ENCODE assay signal across 11 cellular contexts in the genomic region with DNA sequence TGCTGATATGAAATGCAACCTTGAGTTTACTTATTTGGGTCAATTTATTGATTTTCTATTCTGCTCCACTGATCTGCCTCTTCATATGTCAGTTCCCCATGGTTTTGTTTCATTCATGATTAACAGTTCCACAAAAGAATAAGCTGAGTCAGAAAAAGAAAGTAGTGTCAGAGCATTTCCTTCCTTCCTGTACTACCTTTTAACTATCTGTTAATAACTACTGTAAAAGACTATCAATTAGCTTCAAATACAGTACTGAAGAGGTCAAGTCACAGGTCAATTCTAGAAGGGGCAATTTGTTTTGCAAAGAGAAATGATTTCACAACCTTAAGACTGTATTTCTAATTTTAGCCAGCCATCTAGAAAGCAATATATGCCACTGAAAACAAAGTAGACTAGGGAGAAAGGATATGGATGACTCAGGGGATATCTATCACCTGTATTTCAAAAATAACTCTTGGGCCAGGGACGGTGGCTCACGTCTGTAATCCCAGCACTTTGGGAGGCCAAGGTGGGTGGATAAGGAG.
DNase-seq lines count a peak whose midpoint lies in the region; ATAC-seq and TF ChIP-seq lines count a peak whose summit lies in the region.
"Had no signal": no experiment of that assay in that cellular context is flagged by ENCODE, and none has a peak within 500 bp of the region (broad histone marks: within the 10 kb centered on the region; RNA-seq: fewer than 3 reads in every experiment).

No MANE protein-coding gene starts in this region.

- DNase-seq in fibroblast of pulmonary artery (ENCODE audit: low read depth), result peak; percentile 17
- no peak for DNase-seq in effector CD4-positive, alpha-beta T cell
- no peak for DNase-seq in activated naive CD8-positive, alpha-beta T cell treated with anti-CD3 and anti-CD28 coated beads, Interleukin-2, amount 50 U/mL, for 24 hours
- no peak for DNase-seq in T-cell
- DNase-seq in C1 segment of cervical spinal cord (lab: John Stamatoyannopoulos, UW), result no peak
- DNase-seq: activated T-cell treated with anti-CD3 and anti-CD28 coated beads, Interleukin-2, amount 50 U/mL, for 1 hour; NCI-H524; transverse colon had no signal

- H3K4me1 Mint-ChIP-seq in activated naive CD8-positive, alpha-beta T cell treated with anti-CD3 and anti-CD28 coated beads, Interleukin-2, amount 50 U/mL, for 24 hours, result peaks cover 18% of the 10 kb centered on the region
- H3K4me1 Mint-ChIP-seq in T-cell, result peaks cover 17 to 34% (median 25%) of the 10 kb centered on the region in 3 donors

- ATAC-seq in GM18517 (IDR thresholded peaks at IDR 0.05; ENCODE audit: unreplicated experiment) (peak; percentile 74), GM21529 (IDR thresholded peaks at IDR 0.05; ENCODE audit: unreplicated experiment) (peak; percentile 74), HG03469 (IDR thresholded peaks at IDR 0.05; ENCODE audit: unreplicated experiment) (peak; percentile 73), T-cell (replicated peaks in 1 of 4) (no peak)
- no peak for ATAC-seq in activated naive CD8-positive, alpha-beta T cell treated with anti-CD3 and anti-CD28 coated beads, Interleukin-2, amount 50 U/mL, for 24 hours

- POLR2A ChIA-PET in T-cell (lab: Charles Lee), result interaction anchor here in 1 of 2 donors (0.8 kb wide), 1 partner anchor 412 kb away, joined by 5 read pairs; no protein-coding TSS in a partner anchor

- no peak overlapping the region for H3K4me3 ChIP-seq in fibroblast of pulmonary artery (replicated peaks; ENCODE audit: low read depth, low read length)
- H3K4me3 ChIP-seq: transverse colon had no signal

- H3K36me3 Mint-ChIP-seq in activated naive CD8-positive, alpha-beta T cell treated with anti-CD3 and anti-CD28 coated beads, Interleukin-2, amount 50 U/mL, for 24 hours (ENCODE audit: low read depth), result peaks cover 6% of the 10 kb centered on the region
- H3K36me3 Mint-ChIP-seq in T-cell, result peaks cover 10% of the 10 kb centered on the region

- no peak for TF ChIP-seq CTCF in fibroblast of pulmonary artery (IDR thresholded peaks at IDR 0.05; ENCODE audit: low read length, missing control alignments)

- CTCF ChIA-PET in T-cell (lab: Charles Lee), result no interaction called here

- no peaks in the 10 kb centered on the region for H3K9me3 Mint-ChIP-seq in activated naive CD8-positive, alpha-beta T cell treated with anti-CD3 and anti-CD28 coated beads, Interleukin-2, amount 50 U/mL, for 24 hours
- H3K9me3 Mint-ChIP-seq in T-cell, result no peaks in the 10 kb centered on the region

- no peak overlapping the region for H3K27ac Mint-ChIP-seq in activated naive CD8-positive, alpha-beta T cell treated with anti-CD3 and anti-CD28 coated beads, Interleukin-2, amount 50 U/mL, for 24 hours
- no peak overlapping the region for H3K27ac Mint-ChIP-seq in T-cell

- no peaks in the 10 kb centered on the region for H3K27me3 Mint-ChIP-seq in activated naive CD8-positive, alpha-beta T cell treated with anti-CD3 and anti-CD28 coated beads, Interleukin-2, amount 50 U/mL, for 24 hours
- no peaks in the 10 kb centered on the region for H3K27me3 Mint-ChIP-seq in T-cell

- no peak overlapping the region for H3K4me3 Mint-ChIP-seq in activated naive CD8-positive, alpha-beta T cell treated with anti-CD3 and anti-CD28 coated beads, Interleukin-2, amount 50 U/mL, for 24 hours
- H3K4me3 Mint-ChIP-seq in T-cell, result no peak overlapping the region

Comparison
In these comparisons a context has a peak if more than half of its experiments do, and no peak if none do; other contexts are left out.
1. ATAC-seq: peak in GM18517 (single experiment), GM21529 (single experiment) and HG03469 (single experiment); none in activated naive CD8-positive, alpha-beta T cell treated with anti-CD3 and anti-CD28 coated beads, Interleukin-2, amount 50 U/mL, for 24 hours (single experiment) and T-cell (0 of 4).